In the genomic region with DNA sequence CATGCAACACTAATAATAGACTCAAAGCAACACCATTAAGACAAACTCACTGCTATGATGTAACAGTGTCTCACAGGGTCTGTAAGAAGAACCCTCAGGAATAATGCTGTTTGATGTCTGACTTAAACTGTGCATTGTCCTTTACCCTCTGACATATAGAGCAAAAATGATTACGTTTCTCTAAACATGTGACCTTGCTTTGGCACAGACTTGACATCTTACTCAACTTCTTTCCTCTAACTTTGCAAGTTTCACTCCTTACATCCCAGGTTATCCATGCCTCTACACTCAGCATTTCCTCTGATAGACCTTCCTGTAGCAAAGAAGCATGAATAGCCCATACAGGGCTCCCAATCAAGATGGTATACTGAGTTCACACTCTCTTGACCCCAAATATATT, we compare ENCODE assay signal across 1 cellular context.
TF ChIP-seq lines count a peak whose summit lies in the region.

No MANE protein-coding gene starts in this region.

TF ChIP-seq in SK-N-SH treated with all-trans-retinoic acid at 6 μM for 48 hours, 23 proteins besides CTCF, POLR2A, EP300 and RAD21 (continued from another document):
- TF ChIP-seq, protein P1, sequence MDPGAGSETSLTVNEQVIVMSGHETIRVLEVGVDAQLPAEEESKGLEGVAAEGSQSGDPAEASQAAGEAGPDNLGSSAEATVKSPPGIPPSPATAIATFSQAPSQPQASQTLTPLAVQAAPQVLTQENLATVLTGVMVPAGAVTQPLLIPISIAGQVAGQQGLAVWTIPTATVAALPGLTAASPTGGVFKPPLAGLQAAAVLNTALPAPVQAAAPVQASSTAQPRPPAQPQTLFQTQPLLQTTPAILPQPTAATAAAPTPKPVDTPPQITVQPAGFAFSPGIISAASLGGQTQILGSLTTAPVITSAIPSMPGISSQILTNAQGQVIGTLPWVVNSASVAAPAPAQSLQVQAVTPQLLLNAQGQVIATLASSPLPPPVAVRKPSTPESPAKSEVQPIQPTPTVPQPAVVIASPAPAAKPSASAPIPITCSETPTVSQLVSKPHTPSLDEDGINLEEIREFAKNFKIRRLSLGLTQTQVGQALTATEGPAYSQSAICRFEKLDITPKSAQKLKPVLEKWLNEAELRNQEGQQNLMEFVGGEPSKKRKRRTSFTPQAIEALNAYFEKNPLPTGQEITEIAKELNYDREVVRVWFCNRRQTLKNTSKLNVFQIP (CRISPR knock-in tag; IDR thresholded peaks at IDR 0.05; ENCODE audit: borderline replicate concordance, low read depth) = no peak
- no peak for TF ChIP-seq ZC3H10 (CRISPR knock-in tag; IDR thresholded peaks at IDR 0.05)
- no peak for TF ChIP-seq ISL1 (CRISPR knock-in tag; IDR thresholded peaks at IDR 0.05)
- TF ChIP-seq ZNF565 (CRISPR knock-in tag; conservative IDR thresholded peaks at IDR 0.05; ENCODE audit: low read depth) = no peak
TF ChIP-seq in SK-N-SH treated with all-trans-retinoic acid at 6 μM for 48 hours: peak in this region for 0.
